In the genomic region with DNA sequence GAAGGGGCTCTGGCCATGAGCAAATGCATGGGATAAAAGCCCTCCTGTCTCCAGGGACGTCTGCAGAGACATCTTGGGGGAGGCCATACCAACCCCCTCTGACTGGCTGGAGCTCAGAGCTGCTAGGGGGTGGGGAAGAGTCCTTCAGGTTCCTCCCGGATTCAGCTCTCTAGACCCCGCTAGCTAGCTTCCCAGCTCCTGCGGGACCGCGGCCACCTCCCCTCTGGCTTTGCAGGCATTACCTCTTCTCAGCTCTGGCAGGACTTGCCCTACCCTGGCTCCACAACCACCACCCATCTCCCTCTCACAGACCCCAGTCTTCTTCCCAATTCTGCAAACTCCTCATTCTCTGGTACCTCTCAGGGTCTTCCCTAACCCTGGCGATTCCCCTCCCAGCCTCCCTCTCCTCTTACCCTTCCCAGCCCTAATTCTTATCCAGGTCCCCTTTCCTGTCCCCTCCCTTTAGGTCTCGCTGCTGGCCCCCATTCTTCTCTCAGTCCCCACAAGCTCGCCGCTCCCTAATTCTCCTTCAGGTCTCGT, we compare ENCODE assay signal across 2 cellular contexts.
TF ChIP-seq lines count a peak whose summit lies in the region.

No MANE protein-coding gene starts in this region.

TF ChIP-seq in SK-N-SH, 30 proteins besides CTCF, POLR2A, EP300 and RAD21 (continued from another document):
- TF ChIP-seq REST (IDR thresholded peaks at IDR 0.05; ENCODE audit: low read depth, low read length) (no peak), JUND (IDR thresholded peaks at IDR 0.05) (no peak), POLR2AphosphoS5 (IDR thresholded peaks at IDR 0.05; ENCODE audit: low read depth, low read length) (no peak), GATA2 (CRISPR knock-in tag; IDR thresholded peaks at IDR 0.05) (no peak), YY1 (IDR thresholded peaks at IDR 0.05; ENCODE audit: low read depth) (no peak), MAX (IDR thresholded peaks at IDR 0.05; ENCODE audit: low read depth) (no peak), FOXM1 (IDR thresholded peaks at IDR 0.05; ENCODE audit: low read depth) (no peak), EZH2phosphoT487 (IDR thresholded peaks at IDR 0.05; ENCODE audit: borderline replicate concordance, low read depth) (no peak), TAF1 (IDR thresholded peaks at IDR 0.05; ENCODE audit: borderline replicate concordance, low read depth, low read length) (no peak), MEF2A (IDR thresholded peaks at IDR 0.05; ENCODE audit: borderline replicate concordance, low read depth) (no peak), PBX3 (IDR thresholded peaks at IDR 0.05) (no peak)

TF ChIP-seq in SK-N-SH treated with all-trans-retinoic acid at 6 μM for 48 hours, 23 proteins besides CTCF, POLR2A, EP300 and RAD21 (continued from another document):
- TF ChIP-seq, protein P1, sequence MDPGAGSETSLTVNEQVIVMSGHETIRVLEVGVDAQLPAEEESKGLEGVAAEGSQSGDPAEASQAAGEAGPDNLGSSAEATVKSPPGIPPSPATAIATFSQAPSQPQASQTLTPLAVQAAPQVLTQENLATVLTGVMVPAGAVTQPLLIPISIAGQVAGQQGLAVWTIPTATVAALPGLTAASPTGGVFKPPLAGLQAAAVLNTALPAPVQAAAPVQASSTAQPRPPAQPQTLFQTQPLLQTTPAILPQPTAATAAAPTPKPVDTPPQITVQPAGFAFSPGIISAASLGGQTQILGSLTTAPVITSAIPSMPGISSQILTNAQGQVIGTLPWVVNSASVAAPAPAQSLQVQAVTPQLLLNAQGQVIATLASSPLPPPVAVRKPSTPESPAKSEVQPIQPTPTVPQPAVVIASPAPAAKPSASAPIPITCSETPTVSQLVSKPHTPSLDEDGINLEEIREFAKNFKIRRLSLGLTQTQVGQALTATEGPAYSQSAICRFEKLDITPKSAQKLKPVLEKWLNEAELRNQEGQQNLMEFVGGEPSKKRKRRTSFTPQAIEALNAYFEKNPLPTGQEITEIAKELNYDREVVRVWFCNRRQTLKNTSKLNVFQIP (CRISPR knock-in tag; IDR thresholded peaks at IDR 0.05; ENCODE audit: borderline replicate concordance, low read depth) = no peak
- no peak for TF ChIP-seq RARB (CRISPR knock-in tag; IDR thresholded peaks at IDR 0.05)
- TF ChIP-seq ZNF70 (CRISPR knock-in tag; IDR thresholded peaks at IDR 0.05) = no peak
- TF ChIP-seq, protein P2, sequence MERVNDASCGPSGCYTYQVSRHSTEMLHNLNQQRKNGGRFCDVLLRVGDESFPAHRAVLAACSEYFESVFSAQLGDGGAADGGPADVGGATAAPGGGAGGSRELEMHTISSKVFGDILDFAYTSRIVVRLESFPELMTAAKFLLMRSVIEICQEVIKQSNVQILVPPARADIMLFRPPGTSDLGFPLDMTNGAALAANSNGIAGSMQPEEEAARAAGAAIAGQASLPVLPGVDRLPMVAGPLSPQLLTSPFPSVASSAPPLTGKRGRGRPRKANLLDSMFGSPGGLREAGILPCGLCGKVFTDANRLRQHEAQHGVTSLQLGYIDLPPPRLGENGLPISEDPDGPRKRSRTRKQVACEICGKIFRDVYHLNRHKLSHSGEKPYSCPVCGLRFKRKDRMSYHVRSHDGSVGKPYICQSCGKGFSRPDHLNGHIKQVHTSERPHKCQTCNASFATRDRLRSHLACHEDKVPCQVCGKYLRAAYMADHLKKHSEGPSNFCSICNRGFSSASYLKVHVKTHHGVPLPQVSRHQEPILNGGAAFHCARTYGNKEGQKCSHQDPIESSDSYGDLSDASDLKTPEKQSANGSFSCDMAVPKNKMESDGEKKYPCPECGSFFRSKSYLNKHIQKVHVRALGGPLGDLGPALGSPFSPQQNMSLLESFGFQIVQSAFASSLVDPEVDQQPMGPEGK (CRISPR knock-in tag; IDR thresholded peaks at IDR 0.05; ENCODE audit: borderline replicate concordance) = no peak
